ENCODE assay signal across 1 cellular context in the genomic region with DNA sequence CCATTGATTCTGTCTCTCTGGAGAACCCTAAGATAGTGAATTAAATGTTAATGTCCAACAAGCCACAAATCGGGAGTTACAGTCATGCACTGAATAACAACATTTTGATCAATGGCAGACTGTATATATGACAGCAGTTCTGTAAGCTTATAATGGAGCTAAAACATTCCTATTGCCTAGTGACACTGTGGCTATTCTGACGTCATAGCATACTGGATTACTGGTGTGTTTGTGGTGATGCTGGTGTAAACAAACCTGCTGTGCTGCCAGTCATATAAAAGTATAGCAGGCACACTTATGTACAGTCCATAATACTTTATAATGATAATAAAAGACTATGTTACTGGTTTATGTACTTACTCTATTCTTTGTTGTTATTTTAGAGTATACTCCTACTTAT.
TF ChIP-seq lines count a peak whose summit lies in the region.

No MANE protein-coding gene starts in this region.

TF ChIP-seq in IMR-90, 13 proteins besides CTCF, POLR2A, EP300 and RAD21 (continued from another document):
- TF ChIP-seq USF2 (IDR thresholded peaks at IDR 0.05; ENCODE audit: low read depth, low read length) (no peak), MXI1 (IDR thresholded peaks at IDR 0.05; ENCODE audit: borderline replicate concordance, low read depth, low read length) (no peak), NFE2L2 (IDR thresholded peaks at IDR 0.05; ENCODE audit: low read depth, low read length) (no peak), RCOR1 (IDR thresholded peaks at IDR 0.05; ENCODE audit: insufficient replicate concordance, low read length) (no peak), MAZ (IDR thresholded peaks at IDR 0.05; ENCODE audit: borderline replicate concordance, low read depth, low read length) (no peak), CHD1 (IDR thresholded peaks at IDR 0.05; ENCODE audit: low read depth, low read length) (no peak), FOS (IDR thresholded peaks at IDR 0.05; ENCODE audit: low read depth, low read length) (no peak), BHLHE40 (IDR thresholded peaks at IDR 0.05; ENCODE audit: low read depth, low read length) (no peak), SMC3 (IDR thresholded peaks at IDR 0.05; ENCODE audit: low read depth, low read length) (no peak), ELK1 (IDR thresholded peaks at IDR 0.05; ENCODE audit: borderline replicate concordance, low read depth, low read length) (no peak), CEBPB (IDR thresholded peaks at IDR 0.05; ENCODE audit: low read depth, low read length) (no peak), RFX5 (IDR thresholded peaks at IDR 0.05; ENCODE audit: low read depth, low read length) (no peak)
